In genomic region chr5:54905942-54906537, GRCh38 we compare ENCODE assay signal across 8 cellular contexts.
DNase-seq lines count a peak whose midpoint lies in the region; ATAC-seq and TF ChIP-seq lines count a peak whose summit lies in the region.

No MANE protein-coding gene starts in this region.

- H3K36me3 ChIP-seq in GM06990 (ENCODE audit: control insufficient read depth, insufficient read depth, low read length) (no peaks in the 10 kb centered on the region), esophagus squamous epithelium (no peaks in the 10 kb centered on the region), neural progenitor cell (no peaks in the 10 kb centered on the region), transverse colon (no peaks in the 10 kb centered on the region)

- no peaks in the 10 kb centered on the region for H3K36me3 Mint-ChIP-seq in neural progenitor cell

- H3K27me3 ChIP-seq in GM06990 (replicated peaks; ENCODE audit: control insufficient read depth, insufficient read depth, low read length): peaks cover 2% of the 10 kb centered on the region
- H3K27me3 ChIP-seq in esophagus squamous epithelium: peaks cover 0 to 43% (median 0%) of the 10 kb centered on the region in 4 donors
- H3K27me3 ChIP-seq in neural progenitor cell: no peaks in the 10 kb centered on the region
- no peaks in the 10 kb centered on the region for H3K27me3 ChIP-seq in transverse colon

- H3K27ac Mint-ChIP-seq in neural progenitor cell: no peak overlapping the region

- ATAC-seq in HG02852 (IDR thresholded peaks at IDR 0.05; ENCODE audit: unreplicated experiment): no peak

- TF ChIP-seq CTCF in GM06990 (IDR thresholded peaks at IDR 0.05; ENCODE audit: insufficient read depth, low read length, poor library complexity, severe bottlenecking) (peak; percentile 60), esophagus squamous epithelium (IDR thresholded peaks at IDR 0.05) (peak in 5 of 6 experiments; percentile 32 to 68 (median 51)), neural progenitor cell (IDR thresholded peaks at IDR 0.05) (peak; percentile 94), transverse colon (IDR thresholded peaks at IDR 0.05) (peak; percentile 27 to 56 (median 46))

- no peaks in the 10 kb centered on the region for H3K9me3 Mint-ChIP-seq in neural progenitor cell

- no peaks in the 10 kb centered on the region for H4K20me1 ChIP-seq in neural progenitor cell (ENCODE audit: low read depth)

- TF ChIP-seq POLR2A in esophagus squamous epithelium (IDR thresholded peaks at IDR 0.05): no peak
- TF ChIP-seq POLR2A in transverse colon (IDR thresholded peaks at IDR 0.05): no peak

- DNase-seq in 8988T: peak; percentile 22
- no peak for DNase-seq in GM06990 (ENCODE audit: extremely low read depth, insufficient read length)
- DNase-seq in NOMO-1 treated with DMSO at 0.1 percent for 48 hours (lab: John Stamatoyannopoulos, UW; ENCODE audit: unreplicated experiment): peak; percentile 65
- DNase-seq in activated T-cell treated with anti-CD3 and anti-CD28 coated beads for 1 hour (ENCODE audit: low read depth): peak; percentile 61
- DNase-seq in esophagus squamous epithelium (lab: John Stamatoyannopoulos, UW): no peak
- DNase-seq in neural progenitor cell (ENCODE audit: low spot score): peak; percentile 82
- DNase-seq in transverse colon: peak; percentile 60

- peaks cover 41% of the 10 kb centered on the region for H3K4me1 Mint-ChIP-seq in neural progenitor cell

- H3K4me3 ChIP-seq in GM06990 (replicated peaks; ENCODE audit: low read depth, low read length) (no peak overlapping the region), esophagus squamous epithelium (no peak overlapping the region), neural progenitor cell (no peak overlapping the region), transverse colon (no peak overlapping the region)

- H3K79me2 ChIP-seq in neural progenitor cell (ENCODE audit: low read depth): no peaks in the 10 kb centered on the region

- H3K4me1 ChIP-seq in esophagus squamous epithelium: peaks cover 0 to 11% (median 0%) of the 10 kb centered on the region in 3 donors
- H3K4me1 ChIP-seq in neural progenitor cell: peaks cover 6% of the 10 kb centered on the region
- no peaks in the 10 kb centered on the region for H3K4me1 ChIP-seq in transverse colon

- H3K27me3 Mint-ChIP-seq in neural progenitor cell (ENCODE audit: insufficient read depth, low read depth): peaks cover 5% of the 10 kb centered on the region

- no peak overlapping the region for H3K9ac ChIP-seq in neural progenitor cell

- 2 to 4% methylated on average over 3 of the region's 3 CpGs for WGBS in esophagus squamous epithelium, 2 donors
- WGBS in transverse colon (ENCODE audit: low coverage in 1 of 2), 2 donors: 5 to 10% methylated on average over 3 of the region's 3 CpGs

- no peak overlapping the region for H3K4me3 Mint-ChIP-seq in neural progenitor cell

- intact Hi-C loops in esophagus squamous epithelium (cut with DNase I): loop anchor here (10.0 kb wide), 1 partner anchor 249 kb away; no protein-coding TSS in a partner anchor
- intact Hi-C loops in transverse colon (cut with DNase I; ENCODE audit: low total_unique reads): loop anchor here (10.0 kb wide), 1 partner anchor 249 kb away; no protein-coding TSS in a partner anchor

- H3K27ac ChIP-seq in esophagus squamous epithelium: no peak overlapping the region
- no peak overlapping the region for H3K27ac ChIP-seq in neural progenitor cell
- no peak overlapping the region for H3K27ac ChIP-seq in transverse colon

- no peaks in the 10 kb centered on the region for H3K9me3 ChIP-seq in esophagus squamous epithelium
- H3K9me3 ChIP-seq in neural progenitor cell (ENCODE audit: low read depth): no peaks in the 10 kb centered on the region
- H3K9me3 ChIP-seq in transverse colon: no peaks in the 10 kb centered on the region

- in situ Hi-C loops in transverse colon (cut with MboI; ENCODE audit: low pct_ligation_motif_present in 1 of 4, low pct_unique_long_range_greater_than_20kb in 1 of 4, low sequenced_read_pairs in 3 of 4): loop anchor here in 2 of 4 donors (10.0 kb wide), 2 partner anchors 239 to 249 kb away; no protein-coding TSS in a partner anchor

- H3K4me2 ChIP-seq in neural progenitor cell: no peak overlapping the region

- H3F3A ChIP-seq in neural progenitor cell (ENCODE audit: low read depth): no peaks in the 10 kb centered on the region

- no peak for TF ChIP-seq EP300 in transverse colon (IDR thresholded peaks at IDR 0.05; ENCODE audit: low read depth)

- H2AFZ ChIP-seq in neural progenitor cell (replicated peaks): no peak overlapping the region

Comparison
In these comparisons a context has a peak if more than half of its experiments do, and no peak if none do; other contexts are left out.
1. DNase-seq: peak in 8988T (single experiment), NOMO-1 treated with DMSO at 0.1 percent for 48 hours (single experiment), activated T-cell treated with anti-CD3 and anti-CD28 coated beads for 1 hour (single experiment), neural progenitor cell (single experiment) and transverse colon (single experiment); none in GM06990 (single experiment) and esophagus squamous epithelium (single experiment).
2. Peak in every context shown above with its lines, with median percentiles within 50 percentile points of each other: CTCF ChIP-seq.